ENCODE assay signal across 8 cellular contexts in genomic region chr1:184036517-184036949, GRCh38. TPM values are rescaled to one million over a fixed set of nuclear protein-coding genes. Genes with fewer than 3 reads are reported as not detected.
DNase-seq lines count a peak whose midpoint lies in the region; ATAC-seq, FAIRE-seq and TF ChIP-seq lines count a peak whose summit lies in the region.

No MANE protein-coding gene starts in this region.

- no peaks in the 10 kb centered on the region for H4K20me1 ChIP-seq in K562 (replicated peaks; ENCODE audit: control insufficient read depth, insufficient read depth, low read length)

- H3K4me2 ChIP-seq in K562 (ENCODE audit: insufficient read depth, low read length) = peak overlapping the region; percentile 89

- intact Hi-C loops in K562 (cut with micrococcal nuclease) = no loop called here

- TSS peak; percentile 29 for BruUV-seq in K562 (replicated peaks; lab: Mats Ljungman, UMichigan)

- peak overlapping the region; percentile 65 for H3K4me3 ChIP-seq in K562
- peak overlapping the region; percentile 74 for H3K4me3 ChIP-seq in iPS-20b (ENCODE audit: low read length)
- H3K4me3 ChIP-seq in skeletal muscle tissue (ENCODE audit: low read length in 3 of 3) = peak overlapping the region; percentile 79 to 85 (median 83)

- H3K9ac ChIP-seq in K562 (ENCODE audit: insufficient read depth in 1 of 2, low read depth in 2 of 2, low read length in 2 of 2) = peak overlapping the region; percentile 81 to 95
- H3K9ac ChIP-seq in iPS-20b (ENCODE audit: low read depth, low read length) = peak overlapping the region; percentile 43; the same call in 1 of the 2 replicates
- H3K9ac ChIP-seq in skeletal muscle tissue (ENCODE audit: low read depth in 1 of 3, low read length in 3 of 3) = peak overlapping the region; percentile 68 to 88 (median 69)

- H2AFZ ChIP-seq in K562 (ENCODE audit: low read depth, low read length) = peak overlapping the region; percentile 94

- H3K27me3 ChIP-seq in K562 (ENCODE audit: control insufficient read depth in 2 of 2, insufficient read depth in 2 of 2, low read length in 2 of 2) (no peaks in the 10 kb centered on the region), iPS-20b (ENCODE audit: insufficient read depth, low read length) (peaks cover 66% of the 10 kb centered on the region), skeletal muscle tissue (ENCODE audit: control insufficient read depth in 3 of 3, insufficient read depth in 3 of 3, low read length in 3 of 3) (no peaks in the 10 kb centered on the region)

- CTCF ChIA-PET in K562 (lab: Yijun Ruan, JAX; ENCODE audit: low intra/inter-chr PET ratio) = no interaction called here

- H3K4me1 ChIP-seq in K562 (replicated peaks in 1 of 2; ENCODE audit: control insufficient read depth in 2 of 2, insufficient read depth in 2 of 2, low read length in 2 of 2) = peaks cover 24 to 47% of the 10 kb centered on the region in 2 experiments
- no peaks in the 10 kb centered on the region for H3K4me1 ChIP-seq in iPS-20b (ENCODE audit: insufficient read depth, low read length)
- H3K4me1 ChIP-seq in skeletal muscle tissue (ENCODE audit: control insufficient read depth in 3 of 3, insufficient read depth in 3 of 3, low read length in 3 of 3) = peaks cover 4 to 19% (median 10%) of the 10 kb centered on the region in 3 donors

- under 1% methylated on average over 29 of the region's 29 CpGs for WGBS in K562 (ENCODE audit: insufficient coverage, low coverage, missing lambda C conversion rate)

- no peak for TF ChIP-seq EP300 in K562 (IDR thresholded peaks at IDR 0.05; ENCODE audit: low read length)

- in situ Hi-C loops in K562 (cut with MboI) = no loop called here

- peak overlapping the region; percentile 82 for H3K27ac ChIP-seq in K562 (ENCODE audit: extremely low read depth, low read depth, low read length)
- no peak overlapping the region for H3K27ac ChIP-seq in iPS-20b (ENCODE audit: low read length)
- peak overlapping the region; percentile 46 for H3K27ac ChIP-seq in skeletal muscle tissue (ENCODE audit: low read depth, low read length)

- no peak; a peak in 1 of 6 replicates for TF ChIP-seq CTCF in K562 (IDR thresholded peaks at IDR 0.05 in 2 of 3, conservative IDR thresholded peaks at IDR 0.05 in 1 of 3; ENCODE audit: insufficient read depth in 2 of 3, low read depth in 1 of 3, low read length in 3 of 3)

- TF ChIP-seq RAD21 in K562 (CRISPR knock-in tag; conservative IDR thresholded peaks at IDR 0.05 in 1 of 2, IDR thresholded peaks at IDR 0.05 in 1 of 2) = no peak

- peaks cover 63% of the 10 kb centered on the region for H3K79me2 ChIP-seq in K562 (ENCODE audit: control insufficient read depth, insufficient read depth, low read length)

- DNase-seq in D341Med (ENCODE audit: low spot score) (peak; percentile 61), NCI-H526 treated with DMSO at 0.1 percent for 48 hours (lab: John Stamatoyannopoulos, UW) (peak; percentile 87), K562 (ENCODE audit: extremely low read depth in 1 of 4, low spot score in 3 of 4) (peak; percentile 53 to 69 (median 58)), OCI-M1 (lab: John Stamatoyannopoulos, UW) (no peak), COLO829 (ENCODE audit: low spot score) (no peak)

- no peak for FAIRE-seq in K562 (lab: Jason Lieb, UNC)

- ATAC-seq in GM21723 (IDR thresholded peaks at IDR 0.05; ENCODE audit: unreplicated experiment) (peak; percentile 28), K562 (peak; percentile 65)

- peak; percentile 51; the same call in 1 of the 2 replicates for TF ChIP-seq POLR2A in K562 (conservative IDR thresholded peaks at IDR 0.05)

- no peaks in the 10 kb centered on the region; the same call in 2 of the 3 replicates for H3K36me3 ChIP-seq in K562 (ENCODE audit: control insufficient read depth, insufficient read depth, low read length)
- H3K36me3 ChIP-seq in iPS-20b (ENCODE audit: insufficient read depth, low read depth, low read length) = no peaks in the 10 kb centered on the region
- H3K36me3 ChIP-seq in skeletal muscle tissue (ENCODE audit: control insufficient read depth in 3 of 3, insufficient read depth in 3 of 3, low read length in 3 of 3) = no peaks in the 10 kb centered on the region

- H3K9me3 ChIP-seq in K562 (replicated peaks; ENCODE audit: control insufficient read depth, insufficient read depth, low read depth, low read length) (no peaks in the 10 kb centered on the region), iPS-20b (ENCODE audit: insufficient read depth, low read depth, low read length) (no peaks in the 10 kb centered on the region), skeletal muscle tissue (ENCODE audit: control insufficient read depth in 3 of 3, low read length in 3 of 3) (no peaks in the 10 kb centered on the region)

- H3K9me1 ChIP-seq in K562 (ENCODE audit: control insufficient read depth, insufficient read depth, low read length) = no peaks in the 10 kb centered on the region

- POLR2A ChIA-PET in K562 (lab: Yijun Ruan, JAX) = interaction anchor here (0.6 to 3.3 kb wide), 8 partner anchors 14 to 954 kb away, joined by 3 to 21 read pairs (median 3); partner anchors contain the start of gene TSEN15

TF ChIP-seq in K562, 482 proteins besides CTCF, POLR2A, EP300 and RAD21 (continues in another document):
- no peak for TF ChIP-seq GTF2F1 (IDR thresholded peaks at IDR 0.05; ENCODE audit: low read depth, low read length)
- TF ChIP-seq ZNF316 (IDR thresholded peaks at IDR 0.05) = no peak
- TF ChIP-seq ZBTB43 (CRISPR knock-in tag; IDR thresholded peaks at IDR 0.05) = peak; percentile 63; the same call in 1 of the 2 replicates
- TF ChIP-seq ZNF780A (CRISPR knock-in tag; IDR thresholded peaks at IDR 0.05) = no peak
- peak; percentile 50; the same call in 1 of the 2 replicates for TF ChIP-seq NFRKB (IDR thresholded peaks at IDR 0.05; ENCODE audit: low read depth)

RNA-seq across cellular contexts. Expression of gene COLGALT2, which starts 1.0 kb away (rescaled TPM):
- 26.9 and 36.6 TPM in 2 replicates for total RNA-seq in K562 (2011; cell fraction: chromatin; rRNA removed; ENCODE audit: low replicate concordance)
- 22.2 TPM in 2 replicates for total RNA-seq in K562 (2011; cell fraction: nucleolus; rRNA removed)
- total RNA-seq in K562 (2011; cell fraction: nucleoplasm; rRNA removed) = 33.3 and 42.1 TPM in 2 replicates
- 18.8 and 19.1 TPM in 2 replicates for total RNA-seq in K562 (2014; rRNA removed)
- total RNA-seq in K562 (2014; rRNA removed; fragmentation: Illumina TruSeq; extraction: Trizol) = 19.2 and 23.0 TPM in 2 replicates
- total RNA-seq in K562 (2015; rRNA removed; fragmentation: Illumina TruSeq; extraction: Trizol) = 11.3 and 11.6 TPM in 2 replicates
- 23.2 and 29.1 TPM in 2 replicates for total RNA-seq in K562 (2021)
- polyA plus RNA-seq in K562 (2011; rRNA removed) = 7.4 and 9.3 TPM in 2 replicates
- 8.1 and 8.2 TPM in 2 replicates for polyA plus RNA-seq in K562 (2011; cell fraction: cytosol; rRNA removed)
- polyA plus RNA-seq in K562 (2011; cell fraction: nucleus; rRNA removed) = 36.5 and 59.0 TPM in 2 replicates
- polyA plus RNA-seq in K562 (2012) = 16.0 and 73.3 TPM in 2 replicates
- 29.3 and 32.1 TPM in 2 replicates for polyA plus RNA-seq in K562 (2014; fragmentation: Illumina TruSeq; extraction: Trizol)
- 10 to 100 TPM; 12.1 to 22.4 TPM for polyA plus RNA-seq in K562 (2014; fragmentation: Nextera tagmentation; extraction: Ambion mirVana)
- 15.8 and 18.5 TPM in 2 replicates for polyA plus RNA-seq in K562 (2014; rRNA removed)
- polyA minus RNA-seq in K562 (2011; rRNA and poly(A)+ RNA removed) = 9.9 and 12.4 TPM in 2 replicates
- 8.8 and 9.0 TPM in 2 replicates for polyA minus RNA-seq in K562 (2011; cell fraction: cytosol; rRNA and poly(A)+ RNA removed)
- 21.8 and 22.5 TPM in 2 replicates for polyA minus RNA-seq in K562 (2011; cell fraction: nucleus; rRNA and poly(A)+ RNA removed)
- 5.7 TPM for total RNA-seq in skeletal muscle tissue

RNA-seq across cellular contexts. Expression of gene TSEN15, which starts 15.0 kb away (rescaled TPM):
- total RNA-seq in K562 (2011; cell fraction: chromatin; rRNA removed; ENCODE audit: low replicate concordance) = 40.1 and 121 TPM in 2 replicates
- 27.5 and 40.1 TPM in 2 replicates for total RNA-seq in K562 (2011; cell fraction: nucleolus; rRNA removed)
- 71.9 and 122 TPM in 2 replicates for total RNA-seq in K562 (2011; cell fraction: nucleoplasm; rRNA removed)
- total RNA-seq in K562 (2014; rRNA removed) = 82.8 and 83.9 TPM in 2 replicates
- 121 and 146 TPM in 2 replicates for total RNA-seq in K562 (2014; rRNA removed; fragmentation: Illumina TruSeq; extraction: Trizol)
- total RNA-seq in K562 (2015; rRNA removed; fragmentation: Illumina TruSeq; extraction: Trizol) = 83.2 and 92.8 TPM in 2 replicates
- total RNA-seq in K562 (2021) = 81.9 and 86.4 TPM in 2 replicates
- 97.1 and 108 TPM in 2 replicates for polyA plus RNA-seq in K562 (2011; rRNA removed)
- polyA plus RNA-seq in K562 (2011; cell fraction: cytosol; rRNA removed) = 28.9 and 65.9 TPM in 2 replicates
- polyA plus RNA-seq in K562 (2011; cell fraction: nucleus; rRNA removed) = 65.9 and 104 TPM in 2 replicates
- 56.9 and 143 TPM in 2 replicates for polyA plus RNA-seq in K562 (2012)
- polyA plus RNA-seq in K562 (2014; fragmentation: Illumina TruSeq; extraction: Trizol) = 106 and 118 TPM in 2 replicates
- 10 to 100 TPM; 25.6 to 36.1 TPM for polyA plus RNA-seq in K562 (2014; fragmentation: Nextera tagmentation; extraction: Ambion mirVana)
- polyA plus RNA-seq in K562 (2014; rRNA removed) = 91.3 and 104 TPM in 2 replicates
- 87.9 and 108 TPM in 2 replicates for polyA minus RNA-seq in K562 (2011; rRNA and poly(A)+ RNA removed)
- 43.4 and 50.1 TPM in 2 replicates for polyA minus RNA-seq in K562 (2011; cell fraction: cytosol; rRNA and poly(A)+ RNA removed)
- 69.7 and 127 TPM in 2 replicates for polyA minus RNA-seq in K562 (2011; cell fraction: nucleus; rRNA and poly(A)+ RNA removed)
- total RNA-seq in skeletal muscle tissue = 19.3 TPM

Comparison
In these comparisons a context has a peak if more than half of its experiments do, and no peak if none do; other contexts are left out.
1. DNase-seq: peak in D341Med (single experiment), NCI-H526 treated with DMSO at 0.1 percent for 48 hours (single experiment) and K562 (4 of 4); none in OCI-M1 (single experiment) and COLO829 (single experiment).
2. Peak in every context shown above with its lines, with median percentiles within 50 percentile points of each other: H3K4me3 ChIP-seq and H3K9ac ChIP-seq.